ENCODE assay signal across 8 cellular contexts in genomic region chr18:2906522-2907458, GRCh38. TPM values are rescaled to one million over a fixed set of nuclear protein-coding genes. Genes with fewer than 3 reads are reported as not detected.
A peak's percentile ranks its signal among the peaks of the same experiment; 100 is the strongest.
DNase-seq lines count a peak whose midpoint lies in the region; ATAC-seq and TF ChIP-seq lines count a peak whose summit lies in the region.

No MANE protein-coding gene starts in this region.

- CTCF ChIA-PET in HEK293 (lab: Yijun Ruan, JAX), result interaction anchor here (0.6 kb wide), 1 partner anchor 10 kb away, joined by 3 read pairs; no protein-coding TSS in a partner anchor

- H3K4me1 ChIP-seq in HEK293 (ENCODE audit: control insufficient read depth, insufficient read depth, low read length), result no peaks in the 10 kb centered on the region

- peak overlapping the region; percentile 60; the same call in 1 of the 2 replicates for H3K27ac ChIP-seq in HEK293 (ENCODE audit: extremely low read depth, low read depth, low read length)

- in situ Hi-C loops in GM13977 (cut with MboI; ENCODE audit: low pct_unique_long_range_greater_than_20kb, low sequenced_read_pairs, unreplicated experiment), result no loop called here

- peak overlapping the region; percentile 75 for H3K27ac Mint-ChIP-seq in activated T-cell treated with anti-CD3 and anti-CD28 coated beads, Interleukin-2, amount 50 U/mL, for 72 hours
- H3K27ac Mint-ChIP-seq in glutamatergic neuron (ENCODE audit: unreplicated experiment) (no peak overlapping the region), progenitor cell of endocrine pancreas (no peak overlapping the region)

- POLR2A ChIA-PET in HEK293 (lab: Yijun Ruan, JAX), result no interaction called here

- peaks cover 0 to 2% of the 10 kb centered on the region in 2 donors for H3K36me3 Mint-ChIP-seq in activated T-cell treated with anti-CD3 and anti-CD28 coated beads, Interleukin-2, amount 50 U/mL, for 72 hours (ENCODE audit: insufficient read depth in 2 of 2)
- H3K36me3 Mint-ChIP-seq in glutamatergic neuron (ENCODE audit: unreplicated experiment), result no peaks in the 10 kb centered on the region
- H3K36me3 Mint-ChIP-seq in progenitor cell of endocrine pancreas (ENCODE audit: insufficient read depth), result peaks cover 7% of the 10 kb centered on the region

- peak overlapping the region; percentile 85 to 90 for H3K4me3 Mint-ChIP-seq in activated T-cell treated with anti-CD3 and anti-CD28 coated beads, Interleukin-2, amount 50 U/mL, for 72 hours
- H3K4me3 Mint-ChIP-seq in glutamatergic neuron (ENCODE audit: unreplicated experiment), result peak overlapping the region; percentile 74
- peak overlapping the region; percentile 77 for H3K4me3 Mint-ChIP-seq in progenitor cell of endocrine pancreas (ENCODE audit: low read depth)

- DNase-seq in GM13977 (ENCODE audit: low spot score), result peak; percentile 85
- peak; percentile 67 for DNase-seq in NCI-H2227 (lab: John Stamatoyannopoulos, UW; ENCODE audit: unreplicated experiment)
- DNase-seq in activated T-cell treated with anti-CD3 and anti-CD28 coated beads, Interleukin-2, amount 50 U/mL, for 72 hours, result peak; percentile 62 to 69
- DNase-seq in glutamatergic neuron, result peak; percentile 48
- DNase-seq in progenitor cell of endocrine pancreas (ENCODE audit: low spot score, unreplicated experiment), result peak; percentile 31
- no peak for DNase-seq in medulla oblongata (ENCODE audit: extremely low spot score)
- DNase-seq in T1000 (lab: John Stamatoyannopoulos, UW), result no peak

- no peaks in the 10 kb centered on the region; a peak in 1 of 3 replicates for H3K36me3 ChIP-seq in HEK293 (ENCODE audit: control insufficient read depth in 2 of 2, insufficient read depth in 1 of 2, low read length in 2 of 2)

- H3K27me3 Mint-ChIP-seq in activated T-cell treated with anti-CD3 and anti-CD28 coated beads, Interleukin-2, amount 50 U/mL, for 72 hours (ENCODE audit: low read depth), result no peaks in the 10 kb centered on the region
- H3K27me3 Mint-ChIP-seq in glutamatergic neuron (ENCODE audit: unreplicated experiment) (peaks cover 13% of the 10 kb centered on the region), progenitor cell of endocrine pancreas (no peaks in the 10 kb centered on the region)

- no peaks in the 10 kb centered on the region for H3K9me3 Mint-ChIP-seq in activated T-cell treated with anti-CD3 and anti-CD28 coated beads, Interleukin-2, amount 50 U/mL, for 72 hours
- H3K9me3 Mint-ChIP-seq in glutamatergic neuron (ENCODE audit: unreplicated experiment), result peaks cover 8% of the 10 kb centered on the region
- no peaks in the 10 kb centered on the region for H3K9me3 Mint-ChIP-seq in progenitor cell of endocrine pancreas (ENCODE audit: low read depth)

- TF ChIP-seq CTCF in GM13977 (IDR thresholded peaks at IDR 0.05; ENCODE audit: extremely low read depth, insufficient read depth, missing control alignments), result peak; percentile 33
- TF ChIP-seq CTCF in HEK293 (tag by site-specific recombination; IDR thresholded peaks at IDR 0.05), result no peak
- TF ChIP-seq CTCF in glutamatergic neuron (IDR thresholded peaks at IDR 0.05; ENCODE audit: partially characterized antibody, unreplicated experiment), result no peak
- peak; percentile 64 for TF ChIP-seq CTCF in progenitor cell of endocrine pancreas (IDR thresholded peaks at IDR 0.05; ENCODE audit: unreplicated experiment)

- H3K4me3 ChIP-seq in HEK293 (ENCODE audit: low read depth, low read length), result peak overlapping the region; percentile 19

- no peaks in the 10 kb centered on the region for H3K9me3 ChIP-seq in HEK293 (ENCODE audit: control insufficient read depth, insufficient read depth, low read depth, low read length)

- ATAC-seq in activated T-cell treated with anti-CD3 and anti-CD28 coated beads, Interleukin-2, amount 50 U/mL, for 72 hours (replicated peaks in 1 of 2), result peak; percentile 71 to 75

- peaks cover 23% of the 10 kb centered on the region for H3K4me1 Mint-ChIP-seq in activated T-cell treated with anti-CD3 and anti-CD28 coated beads, Interleukin-2, amount 50 U/mL, for 72 hours (ENCODE audit: low read depth)
- H3K4me1 Mint-ChIP-seq in glutamatergic neuron (ENCODE audit: low read depth, unreplicated experiment) (peaks cover 2% of the 10 kb centered on the region), progenitor cell of endocrine pancreas (ENCODE audit: low read depth) (peaks cover 2% of the 10 kb centered on the region)

TF ChIP-seq in HEK293, 187 proteins besides CTCF, POLR2A, EP300 and RAD21:
- TF ChIP-seq ZNF600 (tag by site-specific recombination; IDR thresholded peaks at IDR 0.05) (peak; percentile 43; the same call in 1 of the 2 replicates), ZIC2 (tag by site-specific recombination; IDR thresholded peaks at IDR 0.05) (peak; percentile 89), KLF1 (tag by site-specific recombination; IDR thresholded peaks at IDR 0.05) (peak; percentile 22; the same call in 1 of the 2 replicates), ZNF335 (tag by site-specific recombination; conservative IDR thresholded peaks at IDR 0.05) (peak; percentile 40; the same call in 1 of the 2 replicates), SP7 (tag by site-specific recombination; IDR thresholded peaks at IDR 0.05) (no peak), ZBTB26 (tag by site-specific recombination; optimal IDR thresholded peaks at IDR 0.05) (peak; percentile 33), ZBTB8A (tag by site-specific recombination; IDR thresholded peaks at IDR 0.05) (0 out of 2 replicates have a peak, but pooled peaks have one; percentile 37), ZNF510 (tag by site-specific recombination; IDR thresholded peaks at IDR 0.05; ENCODE audit: insufficient replicate concordance) (no peak)

RNA-seq across cellular contexts. Expression of gene EMILIN2, which starts 60.0 kb away (rescaled TPM):
- 10 to 100 TPM; 12.7 to 18.3 TPM for total RNA-seq in activated T-cell treated with anti-CD3 and anti-CD28 coated beads, Interleukin-2, amount 50 U/mL, for 72 hours
- 4.1 TPM for total RNA-seq in glutamatergic neuron (ENCODE audit: unreplicated experiment)
- 8.7 and 12.5 TPM in 2 replicates for total RNA-seq in progenitor cell of endocrine pancreas

Comparison
In these comparisons a context has a peak if more than half of its experiments do, and no peak if none do; other contexts are left out.
1. DNase-seq: peak in GM13977 (single experiment), NCI-H2227 (single experiment), activated T-cell treated with anti-CD3 and anti-CD28 coated beads, Interleukin-2, amount 50 U/mL, for 72 hours (2 of 2), glutamatergic neuron (single experiment) and progenitor cell of endocrine pancreas (single experiment); none in medulla oblongata (single experiment) and T1000 (single experiment).
2. CTCF ChIP-seq: peak in GM13977 (single experiment) and progenitor cell of endocrine pancreas (single experiment); none in HEK293 (single experiment) and glutamatergic neuron (single experiment).
3. Peak in every context shown above with its lines, with median percentiles within 50 percentile points of each other: H3K4me3 Mint-ChIP-seq.